In genomic region chr18:57959278-57959677, GRCh38 we compare ENCODE assay signal across 8 cellular contexts.
DNase-seq lines count a peak whose midpoint lies in the region; ATAC-seq and TF ChIP-seq lines count a peak whose summit lies in the region.

No MANE protein-coding gene starts in this region.

- no peaks in the 10 kb centered on the region for H3K9me3 Mint-ChIP-seq in naive B cell

- H3K36me3 Mint-ChIP-seq in naive B cell = no peaks in the 10 kb centered on the region

- peak; percentile 74 to 77 for ATAC-seq in naive B cell (ENCODE audit: low read depth in 2 of 2)
- no peak for ATAC-seq in HG02970 (IDR thresholded peaks at IDR 0.05; ENCODE audit: low FRiP score, unreplicated experiment)
- no peak for ATAC-seq in Right ventricle myocardium superior (ENCODE audit: poor library complexity)

- no peak overlapping the region for H3K4me3 Mint-ChIP-seq in naive B cell

- peaks cover 0 to 21% (median 19%) of the 10 kb centered on the region in 3 donors for H3K27me3 Mint-ChIP-seq in naive B cell

- peak; percentile 54 for DNase-seq in DMS53 treated with DMSO at 0.1 percent for 48 hours (lab: John Stamatoyannopoulos, UW; ENCODE audit: unreplicated experiment)
- peak; percentile 44 for DNase-seq in HEK293T (ENCODE audit: extremely low spot score)
- peak; percentile 35 for DNase-seq in NCI-H774 (lab: John Stamatoyannopoulos, UW)
- DNase-seq in dermis microvascular lymphatic vessel endothelial cell (ENCODE audit: low read depth in 2 of 2) = peak; percentile 12 to 69
- peak; percentile 13 for DNase-seq in naive B cell
- no peak for DNase-seq in activated naive CD4-positive, alpha-beta T cell treated with anti-CD3 and anti-CD28 coated beads, Interleukin-2, amount 50 U/mL, for 16 hours
- DNase-seq in Right ventricle myocardium superior = no peak

- H3K27ac Mint-ChIP-seq in naive B cell = no peak overlapping the region

- POLR2A ChIA-PET in HEK293T (lab: Yijun Ruan, JAX) = no interaction called here

- CTCF ChIA-PET in HEK293T (lab: Yijun Ruan, JAX) = interaction anchor here (0.8 to 1.6 kb wide), 11 partner anchors 9 to 223 kb away, joined by 3 to 8 read pairs (median 4); no protein-coding TSS in a partner anchor

- intact Hi-C loops in Right ventricle myocardium superior (cut with DNase I) = no loop called here

- H3K4me1 Mint-ChIP-seq in naive B cell = no peaks in the 10 kb centered on the region

TF ChIP-seq in HEK293T, 16 proteins besides CTCF, POLR2A, EP300 and RAD21:
- TF ChIP-seq FOXM1 (IDR thresholded peaks at IDR 0.05; ENCODE audit: borderline replicate concordance) (no peak), SUZ12 (IDR thresholded peaks at IDR 0.05) (no peak), TARDBP (IDR thresholded peaks at IDR 0.05) (no peak), ZNF384 (IDR thresholded peaks at IDR 0.05) (no peak), CTBP1 (IDR thresholded peaks at IDR 0.05; ENCODE audit: borderline replicate concordance) (no peak), BHLHE40 (IDR thresholded peaks at IDR 0.05; ENCODE audit: borderline replicate concordance) (no peak), HDGF (IDR thresholded peaks at IDR 0.05; ENCODE audit: borderline replicate concordance) (no peak), NFRKB (IDR thresholded peaks at IDR 0.05) (no peak), ARNT (IDR thresholded peaks at IDR 0.05) (no peak), L3MBTL2 (conservative IDR thresholded peaks at IDR 0.05) (no peak), SP1 (IDR thresholded peaks at IDR 0.05) (no peak), LEF1 (IDR thresholded peaks at IDR 0.05; ENCODE audit: borderline replicate concordance) (no peak), FOXK2 (IDR thresholded peaks at IDR 0.05) (no peak), ELF4 (IDR thresholded peaks at IDR 0.05) (no peak), FOXA1 (IDR thresholded peaks at IDR 0.05) (no peak)
- TF ChIP-seq, protein P1, sequence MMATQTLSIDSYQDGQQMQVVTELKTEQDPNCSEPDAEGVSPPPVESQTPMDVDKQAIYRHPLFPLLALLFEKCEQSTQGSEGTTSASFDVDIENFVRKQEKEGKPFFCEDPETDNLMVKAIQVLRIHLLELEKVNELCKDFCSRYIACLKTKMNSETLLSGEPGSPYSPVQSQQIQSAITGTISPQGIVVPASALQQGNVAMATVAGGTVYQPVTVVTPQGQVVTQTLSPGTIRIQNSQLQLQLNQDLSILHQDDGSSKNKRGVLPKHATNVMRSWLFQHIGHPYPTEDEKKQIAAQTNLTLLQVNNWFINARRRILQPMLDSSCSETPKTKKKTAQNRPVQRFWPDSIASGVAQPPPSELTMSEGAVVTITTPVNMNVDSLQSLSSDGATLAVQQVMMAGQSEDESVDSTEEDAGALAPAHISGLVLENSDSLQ (IDR thresholded peaks at IDR 0.05) = no peak

Comparison
In these comparisons a context has a peak if more than half of its experiments do, and no peak if none do; other contexts are left out.
1. DNase-seq: peak in DMS53 treated with DMSO at 0.1 percent for 48 hours (single experiment), HEK293T (single experiment), NCI-H774 (single experiment), dermis microvascular lymphatic vessel endothelial cell (2 of 2) and naive B cell (single experiment); none in activated naive CD4-positive, alpha-beta T cell treated with anti-CD3 and anti-CD28 coated beads, Interleukin-2, amount 50 U/mL, for 16 hours (single experiment) and Right ventricle myocardium superior (single experiment).
2. ATAC-seq: peak in naive B cell (2 of 2); none in HG02970 (single experiment) and Right ventricle myocardium superior (single experiment).